14 cellular contexts compared by ENCODE assay signal in genomic region chr4:113437124-113437523, GRCh38.
DNase-seq lines count a peak whose midpoint lies in the region; ATAC-seq and TF ChIP-seq lines count a peak whose summit lies in the region.
"Had no signal": no experiment of that assay in that cellular context is flagged by ENCODE, and none has a peak within 500 bp of the region (broad histone marks: within the 10 kb centered on the region; RNA-seq: fewer than 3 reads in every experiment).

No MANE protein-coding gene starts in this region.

- WGBS in heart left ventricle, 4 donors: 54 to 73% (median 66%) methylated on average over 3 of the region's 3 CpGs

- H3K27ac ChIP-seq in heart left ventricle: peak overlapping the region in 9 of 12 donors; percentile 36 to 89 (median 72)
- H3K27ac ChIP-seq in rectal smooth muscle tissue (ENCODE audit: low read depth, low read length): peak overlapping the region; percentile 76

- H3K9ac ChIP-seq in rectal smooth muscle tissue (ENCODE audit: low read length): no peak overlapping the region

- peaks cover 3% of the 10 kb centered on the region for H3K9me3 Mint-ChIP-seq in Calu3 (ENCODE audit: low read depth, unreplicated experiment)
- no peaks in the 10 kb centered on the region for H3K9me3 Mint-ChIP-seq in activated CD8-positive, alpha-beta T cell treated with anti-CD3 and anti-CD28 coated beads, Interleukin-2, amount 10 ng/mL, durations not matched to agents 7 days and 5 days (ENCODE audit: insufficient read depth)

- no peak overlapping the region for H3K4me3 Mint-ChIP-seq in Calu3 (ENCODE audit: low read depth, unreplicated experiment)
- no peak overlapping the region for H3K4me3 Mint-ChIP-seq in activated CD8-positive, alpha-beta T cell treated with anti-CD3 and anti-CD28 coated beads, Interleukin-2, amount 10 ng/mL, durations not matched to agents 7 days and 5 days
- H3K4me3 Mint-ChIP-seq: activated CD4-positive, alpha-beta T cell treated with anti-CD3 and anti-CD28 coated beads, Interleukin-2, amount 10 ng/mL, durations not matched to agents 7 days and 5 days; activated T-helper 1 cell treated with anti-CD3 and anti-CD28 coated beads, Interleukin-12 subunit alpha, Interleukin-12 subunit beta, Interleukin-2, Interleukin-4 antibody, amounts not matched to agents 30 ng/mL and 10 ng/mL and 1 ng/mL, durations not matched to agents 14 hours and 24 hours and 36 hours; endodermal cell had no signal

- POLR2A ChIA-PET in activated CD8-positive, alpha-beta T cell treated with anti-CD3 and anti-CD28 coated beads, Interleukin-2, amount 10 ng/mL, durations not matched to agents 7 days and 5 days (lab: Charles Lee): no interaction called here

- no peak for TF ChIP-seq POLR2A in heart left ventricle (IDR thresholded peaks at IDR 0.05)

- H3K4me3 ChIP-seq in heart left ventricle (no peak overlapping the region), rectal smooth muscle tissue (ENCODE audit: low read length) (no peak overlapping the region)
- H3K4me3 ChIP-seq: testis had no signal

- no peaks in the 10 kb centered on the region for H3K9me3 ChIP-seq in heart left ventricle
- H3K9me3 ChIP-seq: testis had no signal

- no peak for DNase-seq in Calu3
- DNase-seq in amniotic epithelial cell (ENCODE audit: low read depth): peak; percentile 21
- DNase-seq in heart left ventricle: no peak
- no peak for DNase-seq in activated CD8-positive, alpha-beta T cell treated with anti-CD3 and anti-CD28 coated beads, Interleukin-2, amount 10 ng/mL, durations not matched to agents 7 days and 5 days
- DNase-seq in hippocampal formation (lab: John Stamatoyannopoulos, UW): no peak
- no peak for DNase-seq in posterior cingulate gyrus
- DNase-seq: activated CD4-positive, alpha-beta T cell treated with anti-CD3 and anti-CD28 coated beads, Interleukin-2, amount 10 ng/mL, durations not matched to agents 7 days and 5 days; endodermal cell; NCI-H510A treated with DMSO at 0.1 percent for 48 hours; T1000 had no signal

- H3K36me3 Mint-ChIP-seq in Calu3 (ENCODE audit: insufficient read depth, unreplicated experiment): peaks cover 13% of the 10 kb centered on the region
- peaks cover 2% of the 10 kb centered on the region for H3K36me3 Mint-ChIP-seq in activated CD8-positive, alpha-beta T cell treated with anti-CD3 and anti-CD28 coated beads, Interleukin-2, amount 10 ng/mL, durations not matched to agents 7 days and 5 days (ENCODE audit: low read depth)

- peak overlapping the region; percentile 84 for H3K27ac Mint-ChIP-seq in Calu3 (ENCODE audit: unreplicated experiment)
- H3K27ac Mint-ChIP-seq in activated CD8-positive, alpha-beta T cell treated with anti-CD3 and anti-CD28 coated beads, Interleukin-2, amount 10 ng/mL, durations not matched to agents 7 days and 5 days: no peak overlapping the region
- H3K27ac Mint-ChIP-seq: activated T-helper 1 cell treated with anti-CD3 and anti-CD28 coated beads, Interleukin-12 subunit alpha, Interleukin-12 subunit beta, Interleukin-2, Interleukin-4 antibody, amounts not matched to agents 30 ng/mL and 10 ng/mL and 1 ng/mL, durations not matched to agents 14 hours and 24 hours and 36 hours; endodermal cell had no signal

- peaks cover 47% of the 10 kb centered on the region for H3K4me1 Mint-ChIP-seq in Calu3 (ENCODE audit: low read depth, unreplicated experiment)
- peaks cover 13% of the 10 kb centered on the region for H3K4me1 Mint-ChIP-seq in activated CD8-positive, alpha-beta T cell treated with anti-CD3 and anti-CD28 coated beads, Interleukin-2, amount 10 ng/mL, durations not matched to agents 7 days and 5 days (ENCODE audit: low read depth)

- intact Hi-C loops in Calu3 (cut with micrococcal nuclease; ENCODE audit: unreplicated experiment): no loop called here
- intact Hi-C loops in heart left ventricle (cut with DNase I): loop anchor here in 2 of 10 donors (2.0 to 5.0 kb wide), 2 partner anchors 40 to 54 kb away; no protein-coding TSS in a partner anchor
- intact Hi-C loops in posterior cingulate gyrus (cut with DNase I): no loop called here

- no peaks in the 10 kb centered on the region for H3K27me3 Mint-ChIP-seq in Calu3 (ENCODE audit: unreplicated experiment)
- H3K27me3 Mint-ChIP-seq in activated CD8-positive, alpha-beta T cell treated with anti-CD3 and anti-CD28 coated beads, Interleukin-2, amount 10 ng/mL, durations not matched to agents 7 days and 5 days (ENCODE audit: low read depth): no peaks in the 10 kb centered on the region
- H3K27me3 Mint-ChIP-seq: activated CD4-positive, alpha-beta T cell treated with anti-CD3 and anti-CD28 coated beads, Interleukin-2, amount 10 ng/mL, durations not matched to agents 7 days and 5 days had no signal

- no TSS peak for BruUV-seq in Calu3 (replicated peaks; lab: Mats Ljungman, UMichigan)

- H3K27me3 ChIP-seq in heart left ventricle (no peaks in the 10 kb centered on the region), rectal smooth muscle tissue (ENCODE audit: control insufficient read depth, insufficient read depth, low read length) (no peaks in the 10 kb centered on the region)
- H3K27me3 ChIP-seq: testis had no signal

- H3K4me1 ChIP-seq in heart left ventricle (peaks cover 0 to 32% (median 17%) of the 10 kb centered on the region in 12 donors), rectal smooth muscle tissue (ENCODE audit: control insufficient read depth, insufficient read depth, low read length) (peaks cover 23% of the 10 kb centered on the region)

- H3K36me3 ChIP-seq in heart left ventricle: no peaks in the 10 kb centered on the region
- no peaks in the 10 kb centered on the region for H3K36me3 ChIP-seq in rectal smooth muscle tissue (ENCODE audit: control insufficient read depth, insufficient read depth, low read length)

- CTCF ChIA-PET in Calu3 (lab: Charles Lee): interaction anchor here (1.5 kb wide), 1 partner anchor 18 kb away, joined by 3 read pairs; no protein-coding TSS in a partner anchor
- CTCF ChIA-PET in activated CD8-positive, alpha-beta T cell treated with anti-CD3 and anti-CD28 coated beads, Interleukin-2, amount 10 ng/mL, durations not matched to agents 7 days and 5 days (lab: Charles Lee): no interaction called here

- ATAC-seq in heart left ventricle: peak in 2 of 4 donors; percentile 36 to 48
- ATAC-seq in activated CD8-positive, alpha-beta T cell treated with anti-CD3 and anti-CD28 coated beads, Interleukin-2, amount 10 ng/mL, durations not matched to agents 7 days and 5 days: no peak
- no peak for ATAC-seq in GM18907 (IDR thresholded peaks at IDR 0.05; ENCODE audit: unreplicated experiment)

- TF ChIP-seq CTCF in Calu3 (IDR thresholded peaks at IDR 0.05; ENCODE audit: unreplicated experiment) (no peak), heart left ventricle (IDR thresholded peaks at IDR 0.05) (no peak)
